In genomic region chr1:78491311-78492071, GRCh38 we compare ENCODE assay signal across 9 cellular contexts. TPM values are rescaled to one million over a fixed set of nuclear protein-coding genes. Genes with fewer than 3 reads are reported as not detected.
DNase-seq lines count a peak whose midpoint lies in the region; ATAC-seq and TF ChIP-seq lines count a peak whose summit lies in the region.
"Had no signal": no experiment of that assay in that cellular context is flagged by ENCODE, and none has a peak within 500 bp of the region (broad histone marks: within the 10 kb centered on the region; RNA-seq: fewer than 3 reads in every experiment).

No MANE protein-coding gene starts in this region.

- peaks cover 31% of the 10 kb centered on the region for H3K79me2 ChIP-seq in SK-N-SH (ENCODE audit: insufficient read depth)

- H3K4me2 ChIP-seq in SK-N-SH, result peak overlapping the region; percentile 84

- H3K9me2 ChIP-seq in SK-N-SH, result no peaks in the 10 kb centered on the region

- H3K27me3 Mint-ChIP-seq in activated CD4-positive, alpha-beta T cell treated with anti-CD3 and anti-CD28 coated beads for 36 hours, result peaks cover 37% of the 10 kb centered on the region

- DNase-seq in ELR (ENCODE audit: low read depth), result peak; percentile 85
- peak; percentile 57 for DNase-seq in SK-N-SH
- peak in 2 of 5 donors; percentile 30 to 50 for DNase-seq in heart left ventricle
- DNase-seq in renal cortical epithelial cell (ENCODE audit: low read depth), result peak; percentile 64
- no peak for DNase-seq in NCI-H1092 treated with DMSO at 0.1 percent for 48 hours (lab: John Stamatoyannopoulos, UW)
- DNase-seq in activated CD4-positive, CD25-positive, alpha-beta regulatory T cell treated with anti-CD3 and anti-CD28 coated beads, Interleukin-2, amount 50 U/mL, for 72 hours, result no peak
- no peak for DNase-seq in activated CD4-positive, alpha-beta T cell treated with anti-CD3 and anti-CD28 coated beads for 36 hours

- peak overlapping the region; percentile 94 for H2AFZ ChIP-seq in SK-N-SH (ENCODE audit: low read depth)

- H3F3A ChIP-seq in SK-N-SH (replicated peaks; ENCODE audit: insufficient read depth), result peaks cover 9% of the 10 kb centered on the region

- H3K36me3 Mint-ChIP-seq in activated CD4-positive, alpha-beta T cell treated with anti-CD3 and anti-CD28 coated beads for 36 hours (ENCODE audit: low read depth), result no peaks in the 10 kb centered on the region

- H3K9me3 Mint-ChIP-seq in activated CD4-positive, alpha-beta T cell treated with anti-CD3 and anti-CD28 coated beads for 36 hours (ENCODE audit: low read depth), result peaks cover 5% of the 10 kb centered on the region

- no peak for TF ChIP-seq EP300 in SK-N-SH (IDR thresholded peaks at IDR 0.05; ENCODE audit: borderline replicate concordance in 1 of 2, low read depth in 1 of 2, low read length in 1 of 2)

- H3K4me3 ChIP-seq in SK-N-SH (ENCODE audit: low read depth in 2 of 2, low read length in 1 of 2) (peak overlapping the region; percentile 78 to 95), heart left ventricle (peak overlapping the region in 11 of 12 donors; percentile 19 to 64 (median 49))

- TF ChIP-seq CTCF in SK-N-SH (IDR thresholded peaks at IDR 0.05), result no peak
- no peak for TF ChIP-seq CTCF in heart left ventricle (IDR thresholded peaks at IDR 0.05)

- CTCF ChIA-PET in SK-N-SH (lab: Yijun Ruan, JAX), result interaction anchor here (1.7 kb wide), 1 partner anchor 346 kb away, joined by 6 read pairs; no protein-coding TSS in a partner anchor
- CTCF ChIA-PET in activated CD4-positive, alpha-beta T cell treated with anti-CD3 and anti-CD28 coated beads for 36 hours (lab: Charles Lee), result no interaction called here

- H3K4me1 ChIP-seq in SK-N-SH (ENCODE audit: control insufficient read depth in 1 of 2, insufficient read depth in 2 of 2, low read depth in 1 of 2, low read length in 1 of 2), result peaks cover 5 to 21% of the 10 kb centered on the region in 2 experiments; a peak in 3 of 4 replicates
- peaks cover 0 to 14% (median 0%) of the 10 kb centered on the region in 12 donors for H3K4me1 ChIP-seq in heart left ventricle

- no peak overlapping the region for H3K27ac Mint-ChIP-seq in activated CD4-positive, alpha-beta T cell treated with anti-CD3 and anti-CD28 coated beads for 36 hours

- intact Hi-C loops in heart left ventricle (cut with DNase I), result no loop called here
- intact Hi-C loops in activated CD4-positive, alpha-beta T cell treated with anti-CD3 and anti-CD28 coated beads for 36 hours (cut with DNase I, micrococcal nuclease), result no loop called here

- no peaks in the 10 kb centered on the region for H4K20me1 ChIP-seq in SK-N-SH (ENCODE audit: insufficient read depth)

- H3K27me3 ChIP-seq in SK-N-SH (ENCODE audit: insufficient read depth) (no peaks in the 10 kb centered on the region), heart left ventricle (peaks cover 0 to 41% (median 16%) of the 10 kb centered on the region in 9 donors)

- peaks cover 5% of the 10 kb centered on the region for H3K4me1 Mint-ChIP-seq in activated CD4-positive, alpha-beta T cell treated with anti-CD3 and anti-CD28 coated beads for 36 hours

- WGBS in SK-N-SH (ENCODE audit: low lambda C conversion rate), result 8% methylated on average over 20 of the region's 40 CpGs
- WGBS in heart left ventricle, 4 donors, result 2 to 4% (median 3%) methylated on average over 30 to 40 of the region's 40 CpGs

- POLR2A ChIA-PET in SK-N-SH (lab: Yijun Ruan, JAX), result no interaction called here
- POLR2A ChIA-PET in activated CD4-positive, alpha-beta T cell treated with anti-CD3 and anti-CD28 coated beads for 36 hours (lab: Charles Lee), result no interaction called here

- H3K36me3 ChIP-seq in SK-N-SH (replicated peaks in 1 of 2; ENCODE audit: control insufficient read depth in 1 of 2, insufficient read depth in 2 of 2, low read length in 1 of 2), result peaks cover 0 to 6% of the 10 kb centered on the region in 2 experiments
- H3K36me3 ChIP-seq in heart left ventricle, result no peaks in the 10 kb centered on the region

- no peak for TF ChIP-seq RAD21 in SK-N-SH (IDR thresholded peaks at IDR 0.05; ENCODE audit: low read length)

- H3K27ac ChIP-seq in SK-N-SH (ENCODE audit: low read depth in 2 of 2, low read length in 1 of 2), result peak overlapping the region; percentile 19 to 82
- peak overlapping the region in 7 of 12 donors; percentile 11 to 53 (median 36) for H3K27ac ChIP-seq in heart left ventricle

- peak overlapping the region; percentile 76 for H3K9ac ChIP-seq in SK-N-SH

- H3K4me3 Mint-ChIP-seq in activated CD4-positive, alpha-beta T cell treated with anti-CD3 and anti-CD28 coated beads for 36 hours, result no peak overlapping the region

- no peak for TF ChIP-seq POLR2A in heart left ventricle (IDR thresholded peaks at IDR 0.05)

- no peaks in the 10 kb centered on the region for H3K9me3 ChIP-seq in SK-N-SH
- H3K9me3 ChIP-seq in heart left ventricle, result peaks cover 0 to 10% (median 0%) of the 10 kb centered on the region in 12 donors

- ATAC-seq in heart left ventricle (peak in 3 of 4 donors; percentile 45 to 58 (median 54)), HG03095 (IDR thresholded peaks at IDR 0.05; ENCODE audit: unreplicated experiment) (no peak)
- ATAC-seq in activated CD4-positive, alpha-beta T cell treated with anti-CD3 and anti-CD28 coated beads for 36 hours, result no peak

TF ChIP-seq in SK-N-SH, 30 proteins besides CTCF, POLR2A, EP300 and RAD21:
- 0 out of 2 replicates have a peak, but pooled peaks have one; percentile 16 for TF ChIP-seq SIN3A (IDR thresholded peaks at IDR 0.05; ENCODE audit: borderline replicate concordance, low read depth, low read length)
- TF ChIP-seq MAX (IDR thresholded peaks at IDR 0.05; ENCODE audit: low read depth), result peak; percentile 38
- 0 out of 2 replicates have a peak, but pooled peaks have one; percentile 9 for TF ChIP-seq REST (IDR thresholded peaks at IDR 0.05; ENCODE audit: low read depth, low read length)
- TF ChIP-seq MEF2A (IDR thresholded peaks at IDR 0.05; ENCODE audit: borderline replicate concordance, low read depth), result no peak
- no peak for TF ChIP-seq JUND (IDR thresholded peaks at IDR 0.05)
- peak; percentile 48; the same call in 1 of the 2 replicates for TF ChIP-seq PBX3 (IDR thresholded peaks at IDR 0.05)
- 0 out of 2 replicates have a peak, but pooled peaks have one; percentile 23 for TF ChIP-seq NFIC (IDR thresholded peaks at IDR 0.05; ENCODE audit: borderline replicate concordance)

RNA-seq across cellular contexts. Expression of gene PTGFR, which starts 0.7 kb away (rescaled TPM):
- polyA plus RNA-seq in SK-N-SH (2012; rRNA removed), result 2.2 and 3.6 TPM in 2 replicates
- 4.0 and 4.6 TPM in 2 replicates for polyA plus RNA-seq in SK-N-SH (2012; cell fraction: cytosol; rRNA removed)
- polyA plus RNA-seq in SK-N-SH (2012; cell fraction: nucleus; rRNA removed), result 2.1 and 5.5 TPM in 2 replicates
- 1 to 10 TPM in 3 of 9 donors, under 1 TPM in 6; 0.16 to 3.6 (median 0.39) TPM for total RNA-seq in heart left ventricle
- polyA plus RNA-seq in heart left ventricle, result under 1 TPM; 0.15 to 0.30 TPM
- total RNA-seq in renal cortical epithelial cell, result 4.9 and 35.2 TPM in 2 replicates
- total RNA-seq in activated CD4-positive, alpha-beta T cell treated with anti-CD3 and anti-CD28 coated beads for 36 hours, result not detected
- total RNA-seq: activated CD8-positive, alpha-beta memory T cell treated with anti-CD3 and anti-CD28 coated beads for 36 hours had no signal

Comparison
In these comparisons a context has a peak if more than half of its experiments do, and no peak if none do; other contexts are left out.
1. DNase-seq: peak in ELR (single experiment), SK-N-SH (single experiment) and renal cortical epithelial cell (single experiment); none in NCI-H1092 treated with DMSO at 0.1 percent for 48 hours (single experiment), activated CD4-positive, CD25-positive, alpha-beta regulatory T cell treated with anti-CD3 and anti-CD28 coated beads, Interleukin-2, amount 50 U/mL, for 72 hours (single experiment) and activated CD4-positive, alpha-beta T cell treated with anti-CD3 and anti-CD28 coated beads for 36 hours (single experiment).
2. ATAC-seq: peak in heart left ventricle (3 of 4); none in HG03095 (single experiment) and activated CD4-positive, alpha-beta T cell treated with anti-CD3 and anti-CD28 coated beads for 36 hours (single experiment).